ENCODE assay signal across 20 cellular contexts in the genomic region with DNA sequence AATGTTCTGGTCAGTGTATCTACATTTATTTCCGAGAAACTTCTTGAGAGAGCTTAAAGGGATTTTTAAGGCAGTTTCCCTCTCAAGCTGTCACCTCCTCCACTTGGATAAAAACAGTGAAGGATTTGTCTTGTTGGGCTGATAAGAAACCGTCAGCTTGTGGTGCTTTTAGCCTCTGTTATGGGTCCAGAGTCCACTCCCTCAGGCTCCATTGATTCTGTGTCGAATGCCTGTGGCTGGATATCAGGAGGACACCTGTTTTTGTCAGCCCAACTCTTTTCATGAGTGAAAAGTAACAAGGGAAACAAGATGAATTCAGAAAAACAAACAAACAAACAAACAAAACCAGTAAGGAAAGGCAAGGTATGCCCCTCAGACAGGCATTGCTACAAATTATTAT. TPM values are rescaled to one million over a fixed set of nuclear protein-coding genes. Genes with fewer than 3 reads are reported as not detected.
DNase-seq lines count a peak whose midpoint lies in the region; ATAC-seq, FAIRE-seq and TF ChIP-seq lines count a peak whose summit lies in the region.
"Had no signal": no experiment of that assay in that cellular context is flagged by ENCODE, and none has a peak within 500 bp of the region (broad histone marks: within the 10 kb centered on the region; RNA-seq: fewer than 3 reads in every experiment).

No MANE protein-coding gene starts in this region.

- no peak overlapping the region for H3K27ac Mint-ChIP-seq in activated naive CD8-positive, alpha-beta T cell treated with anti-CD3 and anti-CD28 coated beads, Interleukin-2, amount 50 U/mL, for 24 hours
- H3K27ac Mint-ChIP-seq: IgD-negative memory B cell had no signal

- H3K4me3 ChIP-seq in right lobe of liver (no peak overlapping the region), small intestine (ENCODE audit: low read depth in 1 of 2, low read length in 2 of 2) (no peak overlapping the region)
- H3K4me3 ChIP-seq: GM12878, Peyer's patch, SJSA1 had no signal

- peaks cover 6% of the 10 kb centered on the region for H3K27me3 Mint-ChIP-seq in activated naive CD8-positive, alpha-beta T cell treated with anti-CD3 and anti-CD28 coated beads, Interleukin-2, amount 50 U/mL, for 24 hours
- H3K27me3 Mint-ChIP-seq: IgD-negative memory B cell had no signal

- no peaks in the 10 kb centered on the region for H3K36me3 Mint-ChIP-seq in activated naive CD8-positive, alpha-beta T cell treated with anti-CD3 and anti-CD28 coated beads, Interleukin-2, amount 50 U/mL, for 24 hours (ENCODE audit: low read depth)
- H3K36me3 Mint-ChIP-seq: IgD-negative memory B cell had no signal

- peaks cover 0 to 13% (median 3%) of the 10 kb centered on the region in 4 donors for H3K4me1 ChIP-seq in right lobe of liver
- H3K4me1 ChIP-seq in small intestine (ENCODE audit: control insufficient read depth in 2 of 2, insufficient read depth in 1 of 2, low read depth in 1 of 2, low read length in 1 of 2): no peaks in the 10 kb centered on the region
- H3K4me1 ChIP-seq: Peyer's patch had no signal

- no peak for TF ChIP-seq POLR2A in right lobe of liver (IDR thresholded peaks at IDR 0.05)

- no peak overlapping the region for H3K4me3 Mint-ChIP-seq in activated naive CD8-positive, alpha-beta T cell treated with anti-CD3 and anti-CD28 coated beads, Interleukin-2, amount 50 U/mL, for 24 hours
- H3K4me3 Mint-ChIP-seq: IgD-negative memory B cell had no signal

- no peak for FAIRE-seq in small intestine (lab: Jason Lieb, UNC)
- FAIRE-seq: GM12878, GM18507 had no signal

- H3K4me1 Mint-ChIP-seq in activated naive CD8-positive, alpha-beta T cell treated with anti-CD3 and anti-CD28 coated beads, Interleukin-2, amount 50 U/mL, for 24 hours: peaks cover 18% of the 10 kb centered on the region

- ATAC-seq in right lobe of liver: peak; percentile 34 to 71 (median 41)
- ATAC-seq in activated naive CD8-positive, alpha-beta T cell treated with anti-CD3 and anti-CD28 coated beads, Interleukin-2, amount 50 U/mL, for 24 hours: no peak
- ATAC-seq: GM12878 had no signal

- H3K27ac ChIP-seq in right lobe of liver (peak overlapping the region in 1 of 3 donors; percentile 64), small intestine (ENCODE audit: low read depth in 1 of 2, low read length in 1 of 2) (no peak overlapping the region)
- H3K27ac ChIP-seq: Peyer's patch, SJSA1 had no signal

- DNase-seq in ELF-1 (ENCODE audit: low read depth, low spot score) (peak; percentile 44), SW480 (ENCODE audit: low spot score) (peak; percentile 23), right lobe of liver (no peak), small intestine (peak; percentile 51), GM20000 (ENCODE audit: low spot score) (no peak), SKM-1 (lab: John Stamatoyannopoulos, UW; ENCODE audit: unreplicated experiment) (no peak), medulla oblongata (ENCODE audit: extremely low spot score) (no peak)
- no peak for DNase-seq in activated naive CD8-positive, alpha-beta T cell treated with anti-CD3 and anti-CD28 coated beads, Interleukin-2, amount 50 U/mL, for 24 hours
- DNase-seq: COR-L47, DMS153, Kasumi-1, NCI-H1092 treated with DMSO at 0.1 percent for 48 hours, NCI-H146, NCI-H2081 treated with DMSO at 0.1 percent for 48 hours, Peyer's patch, SW 1271 had no signal

- no peaks in the 10 kb centered on the region for H3K36me3 ChIP-seq in right lobe of liver
- no peaks in the 10 kb centered on the region for H3K36me3 ChIP-seq in small intestine (ENCODE audit: control insufficient read depth in 2 of 2, insufficient read depth in 2 of 2, low read length in 2 of 2)
- H3K36me3 ChIP-seq: Peyer's patch had no signal

- TF ChIP-seq CTCF in right lobe of liver (IDR thresholded peaks at IDR 0.05): no peak
- TF ChIP-seq CTCF in GM20000 (IDR thresholded peaks at IDR 0.05; ENCODE audit: extremely low read depth, missing control alignments): no peak

- H3K9me3 Mint-ChIP-seq in activated naive CD8-positive, alpha-beta T cell treated with anti-CD3 and anti-CD28 coated beads, Interleukin-2, amount 50 U/mL, for 24 hours: no peaks in the 10 kb centered on the region
- H3K9me3 Mint-ChIP-seq: IgD-negative memory B cell had no signal

- WGBS in right lobe of liver (ENCODE audit: insufficient coverage, low coverage, low lambda C conversion rate, missing lambda C conversion rate): 24% methylated on average over 3 of the region's 3 CpGs
- WGBS in small intestine, 3 donors: 21 to 61% (median 23%) methylated on average over 3 of the region's 3 CpGs

- intact Hi-C loops in right lobe of liver (cut with DNase I): no loop called here

- H3K27me3 ChIP-seq in right lobe of liver (no peaks in the 10 kb centered on the region), small intestine (ENCODE audit: control insufficient read depth in 2 of 2, insufficient read depth in 2 of 2, low read length in 2 of 2) (no peaks in the 10 kb centered on the region)
- H3K27me3 ChIP-seq: Peyer's patch, SJSA1 had no signal

- H3K9me3 ChIP-seq in right lobe of liver: no peaks in the 10 kb centered on the region
- no peaks in the 10 kb centered on the region for H3K9me3 ChIP-seq in small intestine (ENCODE audit: control insufficient read depth, low read depth)
- H3K9me3 ChIP-seq: Peyer's patch, SJSA1 had no signal

RNA-seq across cellular contexts. Expression of a gene that starts 12.4 kb away (rescaled TPM):
- total RNA-seq in right lobe of liver: 1 to 10 TPM; 3.5 to 5.5 (median 4.0) TPM
- under 1 TPM in 2 of 3 donors, not detected in 1; under 0.01 to 0.70 TPM for polyA plus RNA-seq in small intestine

Comparison
In these comparisons a context has a peak if more than half of its experiments do, and no peak if none do; other contexts are left out.
1. DNase-seq: peak in ELF-1 (single experiment), SW480 (single experiment) and small intestine (single experiment); none in right lobe of liver (0 of 3), GM20000 (single experiment), activated naive CD8-positive, alpha-beta T cell treated with anti-CD3 and anti-CD28 coated beads, Interleukin-2, amount 50 U/mL, for 24 hours (single experiment), SKM-1 (single experiment) and medulla oblongata (single experiment).